In genomic region chr20:50723672-50724071, GRCh38 we compare ENCODE assay signal across 16 cellular contexts. TPM values are rescaled to one million over a fixed set of nuclear protein-coding genes. Genes with fewer than 3 reads are reported as not detected.
"Had no signal": no experiment of that assay in that cellular context is flagged by ENCODE, and none has a peak within 500 bp of the region (broad histone marks: within the 10 kb centered on the region; RNA-seq: fewer than 3 reads in every experiment).

No MANE protein-coding gene starts in this region.

- ATAC-seq: activated T-cell treated with anti-CD3 and anti-CD28 coated beads, Interleukin-2, amount 50 U/mL, for 72 hours; foreskin keratinocyte; left colon; natural killer cell; stimulated activated naive CD8-positive, alpha-beta T cell treated with anti-CD3 and anti-CD28 coated beads, Interleukin-15, amount 100 ng/mL, for 72 hours had no signal

- DNase-seq: activated B cell treated with CpG ODN at 0.5 μM for 24 hours; activated CD4-positive, alpha-beta T cell treated with anti-CD3 and anti-CD28 coated beads, Interleukin-2, amount 10 ng/mL, durations not matched to agents 24 days and 14 days; activated CD8-positive, alpha-beta memory T cell treated with anti-CD3 and anti-CD28 coated beads, Interleukin-2, amount 50 U/mL, for 48 hours; activated gamma-delta T cell; activated naive CD8-positive, alpha-beta T cell treated with anti-CD3 and anti-CD28 coated beads for 36 hours; activated T-cell treated with anti-CD3 and anti-CD28 coated beads, Interleukin-2, amount 50 U/mL, for 72 hours; effector CD8-positive, alpha-beta T cell; foreskin keratinocyte; left colon; natural killer cell; posterior cingulate gyrus; small intestine; stimulated activated naive CD8-positive, alpha-beta T cell treated with anti-CD3 and anti-CD28 coated beads, Interleukin-15, amount 100 ng/mL, for 72 hours had no signal

- H3K27me3 ChIP-seq: foreskin keratinocyte had no signal

- FAIRE-seq: endothelial cell of umbilical vein, small intestine, urothelium cell line had no signal

RNA-seq across cellular contexts. Expression of gene PARD6B, which starts 7.7 kb away (rescaled TPM):
- total RNA-seq: endothelial cell of umbilical vein had no signal

RNA-seq across cellular contexts. Expression of gene RIPOR3, which starts 32.3 kb away (rescaled TPM):
- total RNA-seq: activated B cell treated with CpG ODN at 0.5 μM for 24 hours; activated CD4-positive, alpha-beta T cell treated with anti-CD3 and anti-CD28 coated beads, Interleukin-2, amount 10 ng/mL, durations not matched to agents 24 days and 14 days; activated naive CD8-positive, alpha-beta T cell treated with anti-CD3 and anti-CD28 coated beads for 36 hours; endothelial cell of umbilical vein; T-helper 2 cell treated with Interferon-gamma antibody and Interleukin-4, amounts not matched to agents 100 ng/mL and 5 ng/mL, for 36 hours had no signal
- polyA plus RNA-seq: endothelial cell of umbilical vein had no signal
